Comparison of ENCODE assay signal across 9 cellular contexts in genomic region chr3:184415229-184415517, GRCh38. TPM values are rescaled to one million over a fixed set of nuclear protein-coding genes. Genes with fewer than 3 reads are reported as not detected.
"Had no signal": no experiment of that assay in that cellular context is flagged by ENCODE, and none has a peak within 500 bp of the region (broad histone marks: within the 10 kb centered on the region; RNA-seq: fewer than 3 reads in every experiment).

No MANE protein-coding gene starts in this region.

- H3K4me1 ChIP-seq: HAP-1 had no signal

- H3K4me3 ChIP-seq: HAP-1 had no signal

- DNase-seq: GOT3, H7, HFFc6, IMR-90, KBM-7 had no signal

- H3K9me3 ChIP-seq: HAP-1 had no signal

- H3K36me3 ChIP-seq: HAP-1 had no signal

- ATAC-seq: HCT116 had no signal

- H3K27ac Mint-ChIP-seq: HFFc6 had no signal

- H3K4me3 Mint-ChIP-seq: HFFc6 had no signal

- H3K9me3 Mint-ChIP-seq: HFFc6 had no signal

- H3K27ac ChIP-seq: HL-60 had no signal

RNA-seq across cellular contexts. Expression of gene THPO, which starts 37.2 kb away (rescaled TPM):
- total RNA-seq: HFFc6, HT1080, IMR-90 had no signal
- polyA plus RNA-seq: IMR-90 had no signal
